14 cellular contexts compared by ENCODE assay signal in genomic region chr22:37308385-37309200, GRCh38. TPM values are rescaled to one million over a fixed set of nuclear protein-coding genes. Genes with fewer than 3 reads are reported as not detected.
DNase-seq lines count a peak whose midpoint lies in the region; ATAC-seq, FAIRE-seq and TF ChIP-seq lines count a peak whose summit lies in the region.
"Had no signal": no experiment of that assay in that cellular context is flagged by ENCODE, and none has a peak within 500 bp of the region (broad histone marks: within the 10 kb centered on the region; RNA-seq: fewer than 3 reads in every experiment).

No MANE protein-coding gene starts in this region.

- no peak for DNase-seq in CD4-positive, CD25-positive, alpha-beta regulatory T cell
- no peak for DNase-seq in astrocyte (ENCODE audit: low read depth)
- no peak for DNase-seq in nephron progenitor cell
- no peak for DNase-seq in stimulated activated CD4-positive, alpha-beta T cell treated with anti-CD3 and anti-CD28 coated beads, Interleukin-1b, Interleukin-23, amount 100 ng/mL, for 48 hours
- no peak for DNase-seq in NCI-H526 (lab: John Stamatoyannopoulos, UW)
- DNase-seq in T1000 (lab: John Stamatoyannopoulos, UW) = no peak
- DNase-seq: activated CD4-positive, alpha-beta T cell treated with anti-CD3 and anti-CD28 coated beads, Interleukin-2, amount 50 U/mL, for 4 hours; erythroblast; GM23248; NCI-H446; SHP77 treated with DMSO at 0.1 percent for 48 hours; stomach had no signal

- no peaks in the 10 kb centered on the region for H3K27me3 Mint-ChIP-seq in CD4-positive, CD25-positive, alpha-beta regulatory T cell
- H3K27me3 Mint-ChIP-seq in astrocyte (ENCODE audit: low read depth, unreplicated experiment) (peaks cover 7% of the 10 kb centered on the region), nephron progenitor cell (ENCODE audit: low read depth, poor library complexity) (peaks cover 13% of the 10 kb centered on the region)

- H3K27ac Mint-ChIP-seq in CD4-positive, CD25-positive, alpha-beta regulatory T cell = peak overlapping the region; percentile 98
- H3K27ac Mint-ChIP-seq in astrocyte (ENCODE audit: unreplicated experiment) (no peak overlapping the region), nephron progenitor cell (no peak overlapping the region)

- no peak for TF ChIP-seq CTCF in HEK293 (tag by site-specific recombination; IDR thresholded peaks at IDR 0.05)
- TF ChIP-seq CTCF in astrocyte (IDR thresholded peaks at IDR 0.05; ENCODE audit: insufficient read depth, low read depth, low read length) = no peak
- no peak for TF ChIP-seq CTCF in nephron progenitor cell (IDR thresholded peaks at IDR 0.05)

- no peak overlapping the region for H2AFZ ChIP-seq in astrocyte (ENCODE audit: low read depth, low read length)
- H2AFZ ChIP-seq: GM23248 had no signal

- no peak for ATAC-seq in CD4-positive, CD25-positive, alpha-beta regulatory T cell (ENCODE audit: low read depth in 2 of 2)

- H3K4me2 ChIP-seq in astrocyte (ENCODE audit: low read length) = peak overlapping the region; percentile 79

- H3K4me3 Mint-ChIP-seq in CD4-positive, CD25-positive, alpha-beta regulatory T cell = peak overlapping the region; percentile 74 to 91 (median 83)
- H3K4me3 Mint-ChIP-seq in astrocyte (ENCODE audit: unreplicated experiment) (no peak overlapping the region), nephron progenitor cell (peak overlapping the region; percentile 23)

- CTCF ChIA-PET in HEK293 (lab: Yijun Ruan, JAX) = interaction anchor here (1.2 to 3.4 kb wide), 3 partner anchors 48 to 253 kb away, joined by 5 to 14 read pairs (median 5); no protein-coding TSS in a partner anchor

- peak overlapping the region; percentile 76 for H3K4me3 ChIP-seq in CD4-positive, CD25-positive, alpha-beta regulatory T cell (ENCODE audit: low read depth, low read length)
- H3K4me3 ChIP-seq in HEK293 (ENCODE audit: low read depth, low read length) (no peak overlapping the region), astrocyte (ENCODE audit: insufficient read depth, low read depth, low read length) (no peak overlapping the region)
- H3K4me3 ChIP-seq: GM23248, stomach had no signal

- H3K9me3 Mint-ChIP-seq in CD4-positive, CD25-positive, alpha-beta regulatory T cell = peaks cover 0 to 2% (median 0%) of the 10 kb centered on the region in 7 donors
- no peaks in the 10 kb centered on the region for H3K9me3 Mint-ChIP-seq in astrocyte (ENCODE audit: unreplicated experiment)
- no peaks in the 10 kb centered on the region for H3K9me3 Mint-ChIP-seq in nephron progenitor cell

- FAIRE-seq in astrocyte (lab: Jason Lieb, UNC) = no peak

- peaks cover 78% of the 10 kb centered on the region for H3K4me1 ChIP-seq in CD4-positive, CD25-positive, alpha-beta regulatory T cell (ENCODE audit: control insufficient read depth, insufficient read depth, low read length, poor library complexity, severe bottlenecking)
- H3K4me1 ChIP-seq in HEK293 (ENCODE audit: control insufficient read depth, insufficient read depth, low read length) (0 out of 2 replicates have a peak, but pooled peaks cover 4% of the 10 kb centered on the region), astrocyte (ENCODE audit: insufficient read depth, low read length) (peaks cover 65% of the 10 kb centered on the region)

- H3K9ac ChIP-seq in astrocyte (ENCODE audit: low read length) = peak overlapping the region; percentile 80

- H4K20me1 ChIP-seq in astrocyte (ENCODE audit: insufficient read depth, low read length) = no peaks in the 10 kb centered on the region

- H3K36me3 Mint-ChIP-seq in CD4-positive, CD25-positive, alpha-beta regulatory T cell = peaks cover 38% of the 10 kb centered on the region
- H3K36me3 Mint-ChIP-seq in astrocyte (ENCODE audit: low read depth, unreplicated experiment) (no peaks in the 10 kb centered on the region), nephron progenitor cell (ENCODE audit: low read depth) (no peaks in the 10 kb centered on the region)

- H3K27me3 ChIP-seq in CD4-positive, CD25-positive, alpha-beta regulatory T cell (ENCODE audit: control insufficient read depth, insufficient read depth, low read length) = no peaks in the 10 kb centered on the region
- no peaks in the 10 kb centered on the region for H3K27me3 ChIP-seq in astrocyte (ENCODE audit: insufficient read depth, low read length)

- POLR2A ChIA-PET in HEK293 (lab: Yijun Ruan, JAX) = interaction anchor here (0.6 kb wide), 1 partner anchor 123 kb away, joined by 5 read pairs; no protein-coding TSS in a partner anchor

- no peaks in the 10 kb centered on the region for H3K79me2 ChIP-seq in astrocyte (ENCODE audit: insufficient read depth, low read length)

- peak overlapping the region; percentile 94 for H3K27ac ChIP-seq in CD4-positive, CD25-positive, alpha-beta regulatory T cell (ENCODE audit: insufficient read depth, low read length, poor library complexity, severe bottlenecking)
- H3K27ac ChIP-seq in HEK293 (ENCODE audit: extremely low read depth, low read depth, low read length) = no peak overlapping the region
- H3K27ac ChIP-seq in astrocyte (ENCODE audit: low read depth, low read length) = peak overlapping the region; percentile 94

- H3K9me3 ChIP-seq in CD4-positive, CD25-positive, alpha-beta regulatory T cell (ENCODE audit: control insufficient read depth in 2 of 2, low read length in 2 of 2) = no peaks in the 10 kb centered on the region
- no peaks in the 10 kb centered on the region for H3K9me3 ChIP-seq in HEK293 (ENCODE audit: control insufficient read depth, insufficient read depth, low read depth, low read length)
- no peaks in the 10 kb centered on the region for H3K9me3 ChIP-seq in astrocyte (ENCODE audit: insufficient read depth, low read depth, low read length)
- H3K9me3 ChIP-seq: stomach had no signal

- peaks cover 14 to 85% (median 53%) of the 10 kb centered on the region in 4 donors for H3K4me1 Mint-ChIP-seq in CD4-positive, CD25-positive, alpha-beta regulatory T cell
- H3K4me1 Mint-ChIP-seq in astrocyte (ENCODE audit: low read depth, unreplicated experiment) (peaks cover 43% of the 10 kb centered on the region), nephron progenitor cell (peaks cover 49% of the 10 kb centered on the region)

- H3K36me3 ChIP-seq in CD4-positive, CD25-positive, alpha-beta regulatory T cell (ENCODE audit: control insufficient read depth, insufficient read depth, low read length) = peaks cover 50% of the 10 kb centered on the region
- H3K36me3 ChIP-seq in HEK293 (ENCODE audit: control insufficient read depth in 2 of 2, insufficient read depth in 1 of 2, low read length in 2 of 2) = no peaks in the 10 kb centered on the region
- H3K36me3 ChIP-seq in astrocyte (ENCODE audit: insufficient read depth, low read length) = no peaks in the 10 kb centered on the region

TF ChIP-seq in HEK293, 187 proteins besides CTCF, POLR2A, EP300 and RAD21 (continues in another document):
- TF ChIP-seq SALL2 (tag by site-specific recombination; IDR thresholded peaks at IDR 0.05; ENCODE audit: borderline replicate concordance) (0 out of 2 replicates have a peak, but pooled peaks have one; percentile 15), ZNF324 (tag by site-specific recombination; IDR thresholded peaks at IDR 0.05) (no peak), ZNF311 (tag by site-specific recombination; IDR thresholded peaks at IDR 0.05; ENCODE audit: borderline replicate concordance) (peak; percentile 36; the same call in 1 of the 2 replicates), ZNF791 (tag by site-specific recombination; IDR thresholded peaks at IDR 0.05) (no peak)
- TF ChIP-seq, protein P1, sequence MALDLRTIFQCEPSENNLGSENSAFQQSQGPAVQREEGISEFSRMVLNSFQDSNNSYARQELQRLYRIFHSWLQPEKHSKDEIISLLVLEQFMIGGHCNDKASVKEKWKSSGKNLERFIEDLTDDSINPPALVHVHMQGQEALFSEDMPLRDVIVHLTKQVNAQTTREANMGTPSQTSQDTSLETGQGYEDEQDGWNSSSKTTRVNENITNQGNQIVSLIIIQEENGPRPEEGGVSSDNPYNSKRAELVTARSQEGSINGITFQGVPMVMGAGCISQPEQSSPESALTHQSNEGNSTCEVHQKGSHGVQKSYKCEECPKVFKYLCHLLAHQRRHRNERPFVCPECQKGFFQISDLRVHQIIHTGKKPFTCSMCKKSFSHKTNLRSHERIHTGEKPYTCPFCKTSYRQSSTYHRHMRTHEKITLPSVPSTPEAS (tag by site-specific recombination; IDR thresholded peaks at IDR 0.05) = peak; percentile 53
- TF ChIP-seq, protein P2, sequence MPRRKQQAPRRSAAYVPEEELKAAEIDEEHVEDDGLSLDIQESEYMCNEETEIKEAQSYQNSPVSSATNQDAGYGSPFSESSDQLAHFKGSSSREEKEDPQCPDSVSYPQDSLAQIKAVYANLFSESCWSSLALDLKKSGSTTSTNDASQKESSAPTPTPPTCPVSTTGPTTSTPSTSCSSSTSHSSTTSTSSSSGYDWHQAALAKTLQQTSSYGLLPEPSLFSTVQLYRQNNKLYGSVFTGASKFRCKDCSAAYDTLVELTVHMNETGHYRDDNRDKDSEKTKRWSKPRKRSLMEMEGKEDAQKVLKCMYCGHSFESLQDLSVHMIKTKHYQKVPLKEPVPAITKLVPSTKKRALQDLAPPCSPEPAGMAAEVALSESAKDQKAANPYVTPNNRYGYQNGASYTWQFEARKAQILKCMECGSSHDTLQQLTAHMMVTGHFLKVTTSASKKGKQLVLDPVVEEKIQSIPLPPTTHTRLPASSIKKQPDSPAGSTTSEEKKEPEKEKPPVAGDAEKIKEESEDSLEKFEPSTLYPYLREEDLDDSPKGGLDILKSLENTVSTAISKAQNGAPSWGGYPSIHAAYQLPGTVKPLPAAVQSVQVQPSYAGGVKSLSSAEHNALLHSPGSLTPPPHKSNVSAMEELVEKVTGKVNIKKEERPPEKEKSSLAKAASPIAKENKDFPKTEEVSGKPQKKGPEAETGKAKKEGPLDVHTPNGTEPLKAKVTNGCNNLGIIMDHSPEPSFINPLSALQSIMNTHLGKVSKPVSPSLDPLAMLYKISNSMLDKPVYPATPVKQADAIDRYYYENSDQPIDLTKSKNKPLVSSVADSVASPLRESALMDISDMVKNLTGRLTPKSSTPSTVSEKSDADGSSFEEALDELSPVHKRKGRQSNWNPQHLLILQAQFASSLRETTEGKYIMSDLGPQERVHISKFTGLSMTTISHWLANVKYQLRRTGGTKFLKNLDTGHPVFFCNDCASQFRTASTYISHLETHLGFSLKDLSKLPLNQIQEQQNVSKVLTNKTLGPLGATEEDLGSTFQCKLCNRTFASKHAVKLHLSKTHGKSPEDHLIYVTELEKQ (tag by site-specific recombination; IDR thresholded peaks at IDR 0.05; ENCODE audit: borderline replicate concordance) = no peak

RNA-seq across cellular contexts. Expression of gene CYTH4, which starts 26.3 kb away (rescaled TPM):
- 153 TPM for total RNA-seq in CD4-positive, CD25-positive, alpha-beta regulatory T cell
- 10 to 100 TPM; 47.4 to 56.9 (median 48.9) TPM for polyA plus RNA-seq in CD4-positive, CD25-positive, alpha-beta regulatory T cell
- not detected in 2 replicates for total RNA-seq in astrocyte
- total RNA-seq: GM23248 had no signal
- polyA plus RNA-seq: GM23248, neural cell had no signal

Comparison
In these comparisons a context has a peak if more than half of its experiments do, and no peak if none do; other contexts are left out.
1. H3K27ac Mint-ChIP-seq: peak in CD4-positive, CD25-positive, alpha-beta regulatory T cell (3 of 3); none in astrocyte (single experiment) and nephron progenitor cell (single experiment).
2. RNA of gene CYTH4, which starts 26.3 kb away (total RNA-seq): 153 TPM in CD4-positive, CD25-positive, alpha-beta regulatory T cell (single experiment); not detected in astrocyte; every median in the first group is over 100 times any median in the second.